3 cellular contexts compared by ENCODE assay signal in the genomic region with DNA sequence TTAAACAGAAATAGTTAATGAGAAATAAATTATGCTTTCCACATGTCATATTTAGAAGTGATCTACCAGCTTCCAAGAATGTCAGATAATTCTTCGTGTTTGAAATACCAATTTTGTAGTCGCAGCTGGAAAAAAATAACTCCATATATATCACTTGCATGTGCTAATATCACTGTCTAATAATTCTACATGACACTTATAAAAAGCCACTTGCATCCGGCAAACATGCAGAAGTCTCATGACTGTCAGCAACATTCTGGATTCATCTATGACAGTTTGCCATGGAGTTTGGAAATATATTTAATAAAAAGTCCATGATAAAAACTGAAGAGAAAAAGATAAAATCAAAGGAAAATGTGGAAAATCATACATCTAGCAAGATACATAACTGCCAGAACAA.
"Had no signal": no experiment of that assay in that cellular context is flagged by ENCODE, and none has a peak within 500 bp of the region (broad histone marks: within the 10 kb centered on the region; RNA-seq: fewer than 3 reads in every experiment).

No MANE protein-coding gene starts in this region.

- DNase-seq: GDM1, GF-D8 had no signal

- H3K4me3 ChIP-seq: GM12878 had no signal
